In genomic region chr4:140116442-140117104, GRCh38 we compare ENCODE assay signal across 8 cellular contexts. TPM values are rescaled to one million over a fixed set of nuclear protein-coding genes. Genes with fewer than 3 reads are reported as not detected.
DNase-seq lines count a peak whose midpoint lies in the region; ATAC-seq and TF ChIP-seq lines count a peak whose summit lies in the region.

No MANE protein-coding gene starts in this region.

- H3K9me3 ChIP-seq in stomach (no peaks in the 10 kb centered on the region), transverse colon (no peaks in the 10 kb centered on the region)

- intact Hi-C loops in stomach (cut with DNase I; ENCODE audit: low total_unique reads) (no loop called here), transverse colon (cut with DNase I; ENCODE audit: low total_unique reads) (no loop called here)

- TF ChIP-seq EP300 in stomach (IDR thresholded peaks at IDR 0.05) (no peak), transverse colon (IDR thresholded peaks at IDR 0.05; ENCODE audit: low read depth) (no peak)

- ATAC-seq in HG02759 (IDR thresholded peaks at IDR 0.05; ENCODE audit: unreplicated experiment) = peak; percentile 56
- ATAC-seq in foreskin keratinocyte = peak; percentile 85

- no peaks in the 10 kb centered on the region for H3K27me3 ChIP-seq in foreskin keratinocyte
- no peaks in the 10 kb centered on the region for H3K27me3 ChIP-seq in stomach
- no peaks in the 10 kb centered on the region for H3K27me3 ChIP-seq in transverse colon

- H3K36me3 ChIP-seq in stomach (no peaks in the 10 kb centered on the region), transverse colon (no peaks in the 10 kb centered on the region)

- TF ChIP-seq CTCF in foreskin keratinocyte (conservative IDR thresholded peaks at IDR 0.05) (no peak), stomach (IDR thresholded peaks at IDR 0.05) (no peak), transverse colon (IDR thresholded peaks at IDR 0.05) (no peak)

- H3K4me3 ChIP-seq in stomach (no peak overlapping the region), transverse colon (no peak overlapping the region)

- H3K4me1 ChIP-seq in foreskin keratinocyte (peaks cover 9% of the 10 kb centered on the region), stomach (peaks cover 0 to 39% (median 14%) of the 10 kb centered on the region in 4 donors), transverse colon (peaks cover 0 to 6% (median 0%) of the 10 kb centered on the region in 4 donors)

- H3K27ac ChIP-seq in foreskin keratinocyte (no peak overlapping the region), stomach (no peak overlapping the region), transverse colon (no peak overlapping the region)

- in situ Hi-C loops in transverse colon (cut with MboI; ENCODE audit: low pct_ligation_motif_present in 1 of 4, low pct_unique_long_range_greater_than_20kb in 1 of 4, low sequenced_read_pairs in 3 of 4) = no loop called here

- WGBS in stomach, 5 donors = 58 to 77% (median 68%) methylated on average over 4 of the region's 4 CpGs
- WGBS in transverse colon (ENCODE audit: low coverage in 1 of 2), 2 donors = 67 to 68% methylated on average over 1 to 4 of the region's 4 CpGs

- TF ChIP-seq POLR2A in stomach (IDR thresholded peaks at IDR 0.05) (no peak), transverse colon (IDR thresholded peaks at IDR 0.05) (no peak)

- peak; percentile 62 for DNase-seq in Daoy (ENCODE audit: low read depth)
- peak; percentile 18 for DNase-seq in RPMI8226
- peak in 1 of 2 donors; percentile 63 for DNase-seq in foreskin keratinocyte
- no peak for DNase-seq in GM19238 (ENCODE audit: insufficient read length, low spot score)
- DNase-seq in stomach = no peak
- DNase-seq in ecto neural progenitor cell (ENCODE audit: low spot score) = no peak
- DNase-seq in transverse colon = no peak

RNA-seq across cellular contexts. Expression of gene MAML3, which starts 37.4 kb away (rescaled TPM):
- 2.1 and 2.7 TPM in 2 replicates for total RNA-seq in Daoy (2014; rRNA removed; shearing (Covaris generic))
- total RNA-seq in foreskin keratinocyte (0.35 and 0.61 TPM in 2 replicates), stomach (10 to 100 TPM in 4 of 5 donors, 1 to 10 TPM in 1; 6.6 to 20.3 (median 13.4) TPM), transverse colon (10 to 100 TPM; 16.1 to 40.0 (median 18.1) TPM)
- polyA plus RNA-seq in foreskin keratinocyte (0.09 and 0.19 TPM in 2 replicates), stomach (1 to 10 TPM; 1.7 to 2.4 (median 2.2) TPM)

Comparison
In these comparisons a context has a peak if more than half of its experiments do, and no peak if none do; other contexts are left out.
1. DNase-seq: peak in Daoy (single experiment) and RPMI8226 (single experiment); none in GM19238 (single experiment), stomach (single experiment), ecto neural progenitor cell (single experiment) and transverse colon (single experiment).